Comparison of ENCODE assay signal across 21 cellular contexts in genomic region chr7:76505168-76506080, GRCh38. TPM values are rescaled to one million over a fixed set of nuclear protein-coding genes. Genes with fewer than 3 reads are reported as not detected.
DNase-seq lines count a peak whose midpoint lies in the region; ATAC-seq and TF ChIP-seq lines count a peak whose summit lies in the region.
"Had no signal": no experiment of that assay in that cellular context is flagged by ENCODE, and none has a peak within 500 bp of the region (broad histone marks: within the 10 kb centered on the region; RNA-seq: fewer than 3 reads in every experiment).

No MANE protein-coding gene starts in this region.

- DNase-seq in CD14-positive monocyte (ENCODE audit: low spot score), result peak; percentile 46
- DNase-seq in GM20000 (ENCODE audit: low spot score), result peak; percentile 16
- DNase-seq in ecto neural progenitor cell (ENCODE audit: low spot score), result peak; percentile 34
- peak; percentile 80 for DNase-seq in osteocyte (ENCODE audit: extremely low spot score, unreplicated experiment)
- DNase-seq in upper lobe of right lung, result no peak
- DNase-seq: activated CD4-positive, CD25-positive, alpha-beta regulatory T cell; Caco-2; EL; foreskin fibroblast; GM23248; hippocampal formation; NCI-H1417; T-helper 9 cell; testis had no signal

- H3K9me3 Mint-ChIP-seq in CD14-positive monocyte (peaks cover 0 to 6% (median 0%) of the 10 kb centered on the region in 7 donors), osteocyte (ENCODE audit: unreplicated experiment) (no peaks in the 10 kb centered on the region)
- H3K9me3 Mint-ChIP-seq in activated T-helper 17 cell treated with anti-CD3 and anti-CD28 coated beads, Interleukin-2, amount 50 U/mL, for 72 hours, result no peaks in the 10 kb centered on the region
- H3K9me3 Mint-ChIP-seq: nephron had no signal

- no peaks in the 10 kb centered on the region for H3K9me3 ChIP-seq in upper lobe of right lung
- H3K9me3 ChIP-seq: Caco-2, testis had no signal

- H3K27me3 ChIP-seq in upper lobe of right lung, result no peaks in the 10 kb centered on the region
- H3K27me3 ChIP-seq: testis had no signal

- no peak overlapping the region for H3K4me3 Mint-ChIP-seq in CD14-positive monocyte
- H3K4me3 Mint-ChIP-seq in osteocyte (ENCODE audit: unreplicated experiment), result no peak overlapping the region
- no peak overlapping the region for H3K4me3 Mint-ChIP-seq in activated T-helper 17 cell treated with anti-CD3 and anti-CD28 coated beads, Interleukin-2, amount 50 U/mL, for 72 hours
- H3K4me3 Mint-ChIP-seq: B cell, nephron had no signal

- peaks cover 14% of the 10 kb centered on the region for H3K36me3 ChIP-seq in upper lobe of right lung

- no peak for ATAC-seq in upper lobe of right lung
- ATAC-seq in HG03175 (IDR thresholded peaks at IDR 0.05; ENCODE audit: unreplicated experiment), result no peak
- ATAC-seq in activated T-helper 17 cell treated with anti-CD3 and anti-CD28 coated beads, Interleukin-2, amount 50 U/mL, for 72 hours (replicated peaks), result no peak

- TF ChIP-seq CTCF in CD14-positive monocyte (IDR thresholded peaks at IDR 0.05) (no peak), GM20000 (IDR thresholded peaks at IDR 0.05; ENCODE audit: extremely low read depth, missing control alignments) (no peak), osteocyte (IDR thresholded peaks at IDR 0.05) (no peak), upper lobe of right lung (IDR thresholded peaks at IDR 0.05) (no peak)

- H3K27ac Mint-ChIP-seq in CD14-positive monocyte, result peak overlapping the region in 4 of 7 donors; percentile 7 to 87 (median 50)
- no peak overlapping the region for H3K27ac Mint-ChIP-seq in osteocyte (ENCODE audit: unreplicated experiment)
- H3K27ac Mint-ChIP-seq in activated T-helper 17 cell treated with anti-CD3 and anti-CD28 coated beads, Interleukin-2, amount 50 U/mL, for 72 hours, result no peak overlapping the region
- H3K27ac Mint-ChIP-seq: B cell, nephron had no signal

- H3K36me3 Mint-ChIP-seq in CD14-positive monocyte (peaks cover 31 to 47% of the 10 kb centered on the region in 2 donors), osteocyte (ENCODE audit: unreplicated experiment) (peaks cover 3% of the 10 kb centered on the region)
- H3K36me3 Mint-ChIP-seq in activated T-helper 17 cell treated with anti-CD3 and anti-CD28 coated beads, Interleukin-2, amount 50 U/mL, for 72 hours (ENCODE audit: low read depth), result peaks cover 16% of the 10 kb centered on the region

- H3K4me1 ChIP-seq in upper lobe of right lung, result no peaks in the 10 kb centered on the region

- no peak overlapping the region for H3K27ac ChIP-seq in upper lobe of right lung
- H3K27ac ChIP-seq: epithelial cell of prostate, GM23248, testis had no signal

- H3K4me1 Mint-ChIP-seq in CD14-positive monocyte (peaks cover 2% of the 10 kb centered on the region), osteocyte (ENCODE audit: unreplicated experiment) (peaks cover 5% of the 10 kb centered on the region)
- peaks cover 3% of the 10 kb centered on the region for H3K4me1 Mint-ChIP-seq in activated T-helper 17 cell treated with anti-CD3 and anti-CD28 coated beads, Interleukin-2, amount 50 U/mL, for 72 hours
- H3K4me1 Mint-ChIP-seq: B cell had no signal

- intact Hi-C loops in CD14-positive monocyte (cut with micrococcal nuclease) (loop anchor here in 1 of 2 donors (10.0 kb wide), 1 partner anchor 331 kb away; no protein-coding TSS in a partner anchor), upper lobe of right lung (cut with DNase I) (no loop called here)

- H3K27me3 Mint-ChIP-seq in CD14-positive monocyte (ENCODE audit: low read depth in 3 of 3) (peaks cover 0 to 4% (median 2%) of the 10 kb centered on the region in 3 donors), osteocyte (ENCODE audit: unreplicated experiment) (no peaks in the 10 kb centered on the region)
- no peaks in the 10 kb centered on the region for H3K27me3 Mint-ChIP-seq in activated T-helper 17 cell treated with anti-CD3 and anti-CD28 coated beads, Interleukin-2, amount 50 U/mL, for 72 hours
- H3K27me3 Mint-ChIP-seq: B cell had no signal

- H3K4me3 ChIP-seq in upper lobe of right lung, result no peak overlapping the region
- H3K4me3 ChIP-seq: GM23248, testis had no signal

RNA-seq across cellular contexts. Expression of gene UPK3B, which starts 4.9 kb away (rescaled TPM):
- not detected for polyA plus RNA-seq in CD14-positive monocyte
- total RNA-seq in osteocyte, result 1.5 and 2.2 TPM in 2 replicates
- total RNA-seq in upper lobe of right lung, result 25.2 TPM
- total RNA-seq in activated T-helper 17 cell treated with anti-CD3 and anti-CD28 coated beads, Interleukin-2, amount 50 U/mL, for 72 hours, result 1 to 10 TPM in 1 of 2 donors, under 1 TPM in 1; 0.79 to 1.0 TPM
- total RNA-seq: SK-MEL-5 had no signal
- polyA plus RNA-seq: GM23248 had no signal

RNA-seq across cellular contexts. Expression of gene SPDYE16, which starts 37.7 kb away (rescaled TPM):
- not detected for polyA plus RNA-seq in CD14-positive monocyte
- total RNA-seq in osteocyte (not detected in 2 replicates), upper lobe of right lung (0.90 TPM)
- under 1 TPM; 0.17 to 0.45 TPM for total RNA-seq in activated T-helper 17 cell treated with anti-CD3 and anti-CD28 coated beads, Interleukin-2, amount 50 U/mL, for 72 hours
- total RNA-seq: GM23248, SK-MEL-5 had no signal
- polyA plus RNA-seq: keratinocyte had no signal

RNA-seq across cellular contexts. Expression of gene DTX2, which starts 43.9 kb away (rescaled TPM):
- polyA plus RNA-seq in CD14-positive monocyte, result 10 to 100 TPM; 11.3 to 20.2 TPM
- total RNA-seq in osteocyte (29.7 and 32.6 TPM in 2 replicates), upper lobe of right lung (25.6 TPM)
- total RNA-seq in activated T-helper 17 cell treated with anti-CD3 and anti-CD28 coated beads, Interleukin-2, amount 50 U/mL, for 72 hours, result 10 to 100 TPM; 26.4 to 32.6 TPM

Comparison
In these comparisons a context has a peak if more than half of its experiments do, and no peak if none do; other contexts are left out.
1. H3K27ac Mint-ChIP-seq: peak in CD14-positive monocyte (4 of 7); none in osteocyte (single experiment) and activated T-helper 17 cell treated with anti-CD3 and anti-CD28 coated beads, Interleukin-2, amount 50 U/mL, for 72 hours (single experiment).